ENCODE assay signal across 1 cellular context in the genomic region with DNA sequence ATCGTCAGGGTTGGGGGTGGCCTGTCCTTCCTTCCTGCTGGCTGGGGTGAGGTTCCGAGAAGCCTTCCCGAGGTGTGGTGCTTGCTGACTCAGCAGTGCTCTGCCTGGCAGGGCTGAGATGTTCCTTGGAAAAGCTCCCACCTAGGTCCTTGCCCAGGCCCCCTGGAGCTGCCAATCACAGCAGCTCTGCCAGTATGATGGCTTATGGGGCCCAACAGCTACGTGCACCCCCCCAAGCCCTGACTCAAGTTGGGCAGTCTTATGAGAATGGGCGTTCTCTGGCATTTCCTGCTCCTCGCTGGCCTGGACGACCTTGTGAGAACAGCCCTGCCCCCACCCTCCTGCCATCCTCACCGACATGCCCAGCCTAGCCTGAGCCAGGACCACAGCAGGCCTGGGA.
TF ChIP-seq lines count a peak whose summit lies in the region.

No MANE protein-coding gene starts in this region.

TF ChIP-seq in H1, 55 proteins besides CTCF, POLR2A, EP300 and RAD21:
- TF ChIP-seq MAFK (IDR thresholded peaks at IDR 0.05; ENCODE audit: low read depth, low read length) (peak; percentile 58; the same call in 1 of the 2 replicates), YY1 (IDR thresholded peaks at IDR 0.05; ENCODE audit: low read depth, low read length) (no peak)
TF ChIP-seq in H1: peak in this region for 1.
